In the genomic region with DNA sequence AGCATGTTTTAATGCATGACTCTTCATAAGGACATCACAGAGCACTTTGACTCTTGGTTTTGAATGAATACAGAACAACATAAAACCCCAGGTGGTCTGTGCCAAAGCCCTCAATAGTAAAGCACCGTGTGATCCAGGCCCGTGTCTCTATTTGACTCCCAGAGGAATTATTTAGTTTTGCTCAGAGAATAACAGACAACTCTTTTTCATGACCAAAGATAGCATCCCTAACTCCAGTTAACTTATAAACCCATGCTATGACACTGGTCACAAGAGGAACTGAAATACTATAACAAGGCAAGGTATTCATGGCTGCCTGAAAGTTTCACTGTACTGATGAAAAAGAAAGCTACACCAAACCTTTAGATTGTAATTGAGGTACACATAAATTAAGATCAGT, we compare ENCODE assay signal across 1 cellular context.
TF ChIP-seq lines count a peak whose summit lies in the region.

No MANE protein-coding gene starts in this region.

TF ChIP-seq in GM12878, 131 proteins besides CTCF, POLR2A, EP300 and RAD21 (continued from another document):
- TF ChIP-seq MEF2B (IDR thresholded peaks at IDR 0.05; ENCODE audit: partially characterized antibody, poor library complexity, severe bottlenecking) (peak; percentile 98), RB1 (IDR thresholded peaks at IDR 0.05; ENCODE audit: borderline replicate concordance) (no peak), BRCA1 (IDR thresholded peaks at IDR 0.05; ENCODE audit: low read depth, low read length) (no peak), ESRRA (IDR thresholded peaks at IDR 0.05; ENCODE audit: low read length) (no peak), LARP7 (IDR thresholded peaks at IDR 0.05) (no peak), IRF4 (IDR thresholded peaks at IDR 0.05; ENCODE audit: low read depth, low read length) (peak; percentile 68; the same call in 1 of the 2 replicates), YBX1 (IDR thresholded peaks at IDR 0.05) (no peak), PML (IDR thresholded peaks at IDR 0.05; ENCODE audit: low read length) (no peak), BMI1 (IDR thresholded peaks at IDR 0.05; ENCODE audit: borderline replicate concordance) (no peak), ZNF384 (IDR thresholded peaks at IDR 0.05; ENCODE audit: borderline replicate concordance, low read depth, low read length) (peak; percentile 15; the same call in 1 of the 2 replicates), STAT3 (IDR thresholded peaks at IDR 0.05; ENCODE audit: low read depth, low read length) (0 out of 2 replicates have a peak, but pooled peaks have one; percentile 75), MXI1 (IDR thresholded peaks at IDR 0.05; ENCODE audit: low read depth, low read length) (no peak), CHD1 (IDR thresholded peaks at IDR 0.05; ENCODE audit: low read depth, low read length) (no peak; the same call in 1 of the 2 replicates), BACH1 (IDR thresholded peaks at IDR 0.05; ENCODE audit: borderline replicate concordance) (peak; percentile 27; the same call in 1 of the 2 replicates)
- TF ChIP-seq, protein P1, sequence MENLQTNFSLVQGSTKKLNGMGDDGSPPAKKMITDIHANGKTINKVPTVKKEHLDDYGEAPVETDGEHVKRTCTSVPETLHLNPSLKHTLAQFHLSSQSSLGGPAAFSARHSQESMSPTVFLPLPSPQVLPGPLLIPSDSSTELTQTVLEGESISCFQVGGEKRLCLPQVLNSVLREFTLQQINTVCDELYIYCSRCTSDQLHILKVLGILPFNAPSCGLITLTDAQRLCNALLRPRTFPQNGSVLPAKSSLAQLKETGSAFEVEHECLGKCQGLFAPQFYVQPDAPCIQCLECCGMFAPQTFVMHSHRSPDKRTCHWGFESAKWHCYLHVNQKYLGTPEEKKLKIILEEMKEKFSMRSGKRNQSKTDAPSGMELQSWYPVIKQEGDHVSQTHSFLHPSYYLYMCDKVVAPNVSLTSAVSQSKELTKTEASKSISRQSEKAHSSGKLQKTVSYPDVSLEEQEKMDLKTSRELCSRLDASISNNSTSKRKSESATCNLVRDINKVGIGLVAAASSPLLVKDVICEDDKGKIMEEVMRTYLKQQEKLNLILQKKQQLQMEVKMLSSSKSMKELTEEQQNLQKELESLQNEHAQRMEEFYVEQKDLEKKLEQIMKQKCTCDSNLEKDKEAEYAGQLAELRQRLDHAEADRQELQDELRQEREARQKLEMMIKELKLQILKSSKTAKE (IDR thresholded peaks at IDR 0.05; ENCODE audit: low read depth, poor library complexity, severe bottlenecking): no peak
